9 cellular contexts compared by ENCODE assay signal in the genomic region with DNA sequence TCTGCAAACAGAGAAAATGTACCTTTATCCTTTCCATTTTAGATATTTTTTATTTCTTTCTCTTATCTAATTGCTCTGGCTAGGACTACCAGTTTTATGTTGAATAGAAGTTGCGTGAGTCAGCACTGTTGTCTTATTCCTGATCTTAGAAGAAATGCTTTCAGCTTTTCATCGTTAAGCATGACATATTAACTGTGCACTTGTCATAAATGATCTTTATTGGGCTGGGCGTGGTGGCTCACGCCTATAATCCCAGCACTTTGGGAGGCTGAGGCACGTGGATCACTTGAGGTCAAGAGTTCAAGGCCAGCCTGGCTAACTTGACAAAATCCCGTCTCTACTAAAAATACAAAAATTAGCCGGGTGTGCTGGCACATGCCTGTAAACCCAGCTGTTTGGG. TPM values are rescaled to one million over a fixed set of nuclear protein-coding genes. Genes with fewer than 3 reads are reported as not detected.
"Had no signal": no experiment of that assay in that cellular context is flagged by ENCODE, and none has a peak within 500 bp of the region (broad histone marks: within the 10 kb centered on the region; RNA-seq: fewer than 3 reads in every experiment).

No MANE protein-coding gene starts in this region.

- FAIRE-seq: HepG2 had no signal

- H3K4me3 ChIP-seq: GM23248, HAP-1 had no signal

- H3K27ac ChIP-seq: GM23248, HL-60 had no signal

- H3K4me1 ChIP-seq: HAP-1 had no signal

- DNase-seq: GM23248, GOT3, H7, HFFc6, KBM-7 had no signal

- H3K36me3 ChIP-seq: HAP-1 had no signal

- ATAC-seq: HepG2 had no signal

- H3K9me3 ChIP-seq: HAP-1 had no signal

RNA-seq across cellular contexts. Expression of gene ECM2, which starts 8.2 kb away (rescaled TPM):
- total RNA-seq: H7, HepG2 had no signal
- polyA plus RNA-seq: IgD-negative memory B cell had no signal
